ENCODE assay signal across 1 cellular context in genomic region chr2:217418544-217418943, GRCh38.
TF ChIP-seq lines count a peak whose summit lies in the region.

No MANE protein-coding gene starts in this region.

TF ChIP-seq in IMR-90, 13 proteins besides CTCF, POLR2A, EP300 and RAD21 (continued from another document):
- TF ChIP-seq RCOR1 (IDR thresholded peaks at IDR 0.05; ENCODE audit: insufficient replicate concordance, low read length) = peak; percentile 1
TF ChIP-seq in IMR-90: peak in this region for 1.
